ENCODE assay signal across 8 cellular contexts in the genomic region with DNA sequence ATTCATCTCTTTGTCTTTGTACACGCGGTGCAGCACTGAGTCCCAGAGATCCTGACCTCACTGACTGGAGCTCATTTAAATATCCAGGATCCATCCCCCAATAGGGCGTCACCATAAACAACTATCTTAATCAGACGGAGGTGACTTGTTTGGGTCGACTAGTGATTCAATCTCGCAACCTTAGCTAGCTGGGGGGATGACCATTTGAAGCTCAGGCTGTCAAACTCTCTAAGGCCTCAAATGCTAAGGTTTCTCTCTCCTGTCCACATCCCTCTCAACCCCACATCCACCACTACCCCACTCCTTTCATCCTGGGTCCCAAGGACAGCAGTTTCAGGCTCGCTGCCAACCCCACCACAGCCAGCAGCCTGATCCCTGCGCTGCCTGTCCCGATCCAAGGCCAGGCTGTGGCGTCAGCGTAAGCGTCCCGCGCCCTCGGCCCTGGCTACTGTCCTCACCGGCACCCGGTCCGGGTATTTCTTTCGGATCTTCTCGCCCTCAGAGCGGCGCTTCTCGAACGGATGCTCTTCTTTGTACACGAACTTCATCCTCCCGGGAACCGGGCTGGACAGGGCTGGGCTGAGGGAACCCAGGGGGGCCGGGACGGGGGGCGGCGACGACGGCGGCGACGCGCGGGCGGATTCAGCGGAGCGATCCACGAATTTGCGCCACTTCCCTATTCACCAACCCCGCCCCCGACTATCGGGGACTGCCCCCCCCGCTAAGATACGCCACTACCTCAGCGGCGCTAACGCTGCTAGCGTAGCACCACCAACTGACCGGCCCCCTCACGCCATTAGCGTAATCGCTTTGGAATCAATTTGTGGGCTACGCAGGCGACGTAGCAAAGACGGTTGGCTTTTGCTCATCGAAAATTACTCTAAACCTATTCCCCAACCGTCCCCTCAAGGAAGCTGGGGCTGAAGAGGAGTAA. TPM values are rescaled to one million over a fixed set of nuclear protein-coding genes. Genes with fewer than 3 reads are reported as not detected.
DNase-seq lines count a peak whose midpoint lies in the region; ATAC-seq and TF ChIP-seq lines count a peak whose summit lies in the region.

A gene (minus strand): TSS at position 667 of the 934 bp plus-strand sequence. CDS start 119 bp downstream, at position 548.

- H3K9me3 ChIP-seq in HEK293 (ENCODE audit: control insufficient read depth, insufficient read depth, low read depth, low read length) (no peaks in the 10 kb centered on the region), upper lobe of left lung (no peaks in the 10 kb centered on the region)

- CTCF ChIA-PET in HEK293 (lab: Yijun Ruan, JAX), result interaction anchor here (0.7 to 5.2 kb wide), 10 partner anchors 10 to 521 kb away, joined by 3 to 33 read pairs (median 4); a partner anchor contains a TSS

- H3K27ac Mint-ChIP-seq in T-helper 1 cell treated with Interleukin-12 subunit alpha and Interleukin-12 subunit beta and Interleukin-4 antibody, amounts not matched to agents 30 μg/mL and 1 μg/mL, for 36 hours, result peak within 1 kb of the TSS; percentile 96
- H3K27ac Mint-ChIP-seq in progenitor cell of endocrine pancreas, result peak within 1 kb of the TSS; percentile 100

- no peak for TF ChIP-seq CTCF in HEK293 (tag by site-specific recombination; IDR thresholded peaks at IDR 0.05)
- no peak for TF ChIP-seq CTCF in progenitor cell of endocrine pancreas (IDR thresholded peaks at IDR 0.05; ENCODE audit: unreplicated experiment)
- no peak for TF ChIP-seq CTCF in upper lobe of left lung (IDR thresholded peaks at IDR 0.05)

- peaks cover 21 to 53% of the 10 kb centered on the region in 2 experiments for H3K36me3 ChIP-seq in HEK293 (ENCODE audit: control insufficient read depth in 2 of 2, insufficient read depth in 1 of 2, low read length in 2 of 2)
- peaks cover 0 to 45% (median 36%) of the 10 kb centered on the region in 4 donors for H3K36me3 ChIP-seq in upper lobe of left lung

- 0% methylated on average over 36 to 52 of the region's 62 CpGs for WGBS in upper lobe of left lung, 2 donors

- no peaks in the 10 kb centered on the region for H3K9me3 Mint-ChIP-seq in T-helper 1 cell treated with Interleukin-12 subunit alpha and Interleukin-12 subunit beta and Interleukin-4 antibody, amounts not matched to agents 30 μg/mL and 1 μg/mL, for 36 hours
- no peaks in the 10 kb centered on the region for H3K9me3 Mint-ChIP-seq in progenitor cell of endocrine pancreas (ENCODE audit: low read depth)

- no peak for TF ChIP-seq EP300 in upper lobe of left lung (IDR thresholded peaks at IDR 0.05)

- peak; percentile 66 for DNase-seq in DMS79 (lab: John Stamatoyannopoulos, UW)
- DNase-seq in NCI-H128 (lab: John Stamatoyannopoulos, UW; ENCODE audit: unreplicated experiment), result peak; percentile 64
- peak; percentile 88 for DNase-seq in amniotic epithelial cell (ENCODE audit: low read depth)
- DNase-seq in left cardiac atrium, result peak; percentile 94
- DNase-seq in progenitor cell of endocrine pancreas (ENCODE audit: low spot score, unreplicated experiment), result peak; percentile 88
- peak; percentile 93 to 96 for DNase-seq in upper lobe of left lung

- H3K4me3 Mint-ChIP-seq in T-helper 1 cell treated with Interleukin-12 subunit alpha and Interleukin-12 subunit beta and Interleukin-4 antibody, amounts not matched to agents 30 μg/mL and 1 μg/mL, for 36 hours, result peak within 1 kb of the TSS; percentile 92
- peak within 1 kb of the TSS; percentile 97 for H3K4me3 Mint-ChIP-seq in progenitor cell of endocrine pancreas (ENCODE audit: low read depth)

- peak within 1 kb of the TSS; percentile 91 for H3K27ac ChIP-seq in HEK293 (ENCODE audit: extremely low read depth, low read depth, low read length)
- H3K27ac ChIP-seq in upper lobe of left lung, result peak within 1 kb of the TSS; percentile 92 to 100 (median 97)

- TF ChIP-seq POLR2A in upper lobe of left lung (IDR thresholded peaks at IDR 0.05), result peak in 3 of 4 donors; percentile 33 to 79 (median 56)

- H3K27me3 ChIP-seq in upper lobe of left lung, result no peaks in the 10 kb centered on the region

- H3K27me3 Mint-ChIP-seq in T-helper 1 cell treated with Interleukin-12 subunit alpha and Interleukin-12 subunit beta and Interleukin-4 antibody, amounts not matched to agents 30 μg/mL and 1 μg/mL, for 36 hours (ENCODE audit: low read depth), result no peaks in the 10 kb centered on the region
- H3K27me3 Mint-ChIP-seq in progenitor cell of endocrine pancreas, result no peaks in the 10 kb centered on the region

- H3K4me3 ChIP-seq in HEK293 (ENCODE audit: low read depth, low read length), result peak within 1 kb of the TSS; percentile 82
- peak within 1 kb of the TSS; percentile 44 to 99 (median 80) for H3K4me3 ChIP-seq in upper lobe of left lung

- ATAC-seq in left cardiac atrium (peak; percentile 38 to 43), upper lobe of left lung (ENCODE audit: low FRiP score in 2 of 2) (peak; percentile 76 to 90)

- intact Hi-C loops in left cardiac atrium (cut with DNase I), result no loop called here

- H3K4me1 Mint-ChIP-seq in T-helper 1 cell treated with Interleukin-12 subunit alpha and Interleukin-12 subunit beta and Interleukin-4 antibody, amounts not matched to agents 30 μg/mL and 1 μg/mL, for 36 hours (ENCODE audit: low read depth), result peaks cover 44% of the 10 kb centered on the region
- peaks cover 27% of the 10 kb centered on the region for H3K4me1 Mint-ChIP-seq in progenitor cell of endocrine pancreas (ENCODE audit: low read depth)

- POLR2A ChIA-PET in HEK293 (lab: Yijun Ruan, JAX), result interaction anchor here (0.7 to 14.2 kb wide), 17 partner anchors 8 to 445 kb away, joined by 3 to 284 read pairs (median 5); a partner anchor contains a TSS

- H3K4me1 ChIP-seq in HEK293 (ENCODE audit: control insufficient read depth, insufficient read depth, low read length) (peaks cover 11% of the 10 kb centered on the region), upper lobe of left lung (peaks cover 23 to 36% (median 32%) of the 10 kb centered on the region in 4 donors)

- peaks cover 48% of the 10 kb centered on the region for H3K36me3 Mint-ChIP-seq in T-helper 1 cell treated with Interleukin-12 subunit alpha and Interleukin-12 subunit beta and Interleukin-4 antibody, amounts not matched to agents 30 μg/mL and 1 μg/mL, for 36 hours (ENCODE audit: low read depth)
- H3K36me3 Mint-ChIP-seq in progenitor cell of endocrine pancreas (ENCODE audit: insufficient read depth), result peaks cover 21% of the 10 kb centered on the region

TF ChIP-seq in HEK293, 187 proteins besides CTCF, POLR2A, EP300 and RAD21 (continues in another document):
- TF ChIP-seq KLF9 (tag by site-specific recombination; IDR thresholded peaks at IDR 0.05; ENCODE audit: low read depth) (peak; percentile 86), MYNN (tag by site-specific recombination; IDR thresholded peaks at IDR 0.05; ENCODE audit: borderline replicate concordance) (no peak), ZFP37 (tag by site-specific recombination; IDR thresholded peaks at IDR 0.05) (peak; percentile 84), ZBTB21 (tag by site-specific recombination; IDR thresholded peaks at IDR 0.05) (0 out of 2 replicates have a peak, but pooled peaks have one; percentile 42), ZNF670 (tag by site-specific recombination; IDR thresholded peaks at IDR 0.05; ENCODE audit: low read depth) (no peak), ZBTB7A (tag by site-specific recombination; IDR thresholded peaks at IDR 0.05; ENCODE audit: low read depth) (peak; percentile 82; the same call in 1 of the 2 replicates)
- TF ChIP-seq, protein P1, sequence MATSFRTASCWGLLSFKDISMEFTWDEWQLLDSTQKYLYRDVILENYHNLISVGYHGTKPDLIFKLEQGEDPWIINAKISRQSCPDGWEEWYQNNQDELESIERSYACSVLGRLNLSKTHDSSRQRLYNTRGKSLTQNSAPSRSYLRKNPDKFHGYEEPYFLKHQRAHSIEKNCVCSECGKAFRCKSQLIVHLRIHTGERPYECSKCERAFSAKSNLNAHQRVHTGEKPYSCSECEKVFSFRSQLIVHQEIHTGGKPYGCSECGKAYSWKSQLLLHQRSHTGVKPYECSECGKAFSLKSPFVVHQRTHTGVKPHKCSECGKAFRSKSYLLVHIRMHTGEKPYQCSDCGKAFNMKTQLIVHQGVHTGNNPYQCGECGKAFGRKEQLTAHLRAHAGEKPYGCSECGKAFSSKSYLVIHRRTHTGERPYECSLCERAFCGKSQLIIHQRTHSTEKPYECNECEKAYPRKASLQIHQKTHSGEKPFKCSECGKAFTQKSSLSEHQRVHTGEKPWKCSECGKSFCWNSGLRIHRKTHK (tag by site-specific recombination; IDR thresholded peaks at IDR 0.05), result no peak
- TF ChIP-seq, protein P2, sequence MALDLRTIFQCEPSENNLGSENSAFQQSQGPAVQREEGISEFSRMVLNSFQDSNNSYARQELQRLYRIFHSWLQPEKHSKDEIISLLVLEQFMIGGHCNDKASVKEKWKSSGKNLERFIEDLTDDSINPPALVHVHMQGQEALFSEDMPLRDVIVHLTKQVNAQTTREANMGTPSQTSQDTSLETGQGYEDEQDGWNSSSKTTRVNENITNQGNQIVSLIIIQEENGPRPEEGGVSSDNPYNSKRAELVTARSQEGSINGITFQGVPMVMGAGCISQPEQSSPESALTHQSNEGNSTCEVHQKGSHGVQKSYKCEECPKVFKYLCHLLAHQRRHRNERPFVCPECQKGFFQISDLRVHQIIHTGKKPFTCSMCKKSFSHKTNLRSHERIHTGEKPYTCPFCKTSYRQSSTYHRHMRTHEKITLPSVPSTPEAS (tag by site-specific recombination; IDR thresholded peaks at IDR 0.05), result no peak
- TF ChIP-seq, protein P3, sequence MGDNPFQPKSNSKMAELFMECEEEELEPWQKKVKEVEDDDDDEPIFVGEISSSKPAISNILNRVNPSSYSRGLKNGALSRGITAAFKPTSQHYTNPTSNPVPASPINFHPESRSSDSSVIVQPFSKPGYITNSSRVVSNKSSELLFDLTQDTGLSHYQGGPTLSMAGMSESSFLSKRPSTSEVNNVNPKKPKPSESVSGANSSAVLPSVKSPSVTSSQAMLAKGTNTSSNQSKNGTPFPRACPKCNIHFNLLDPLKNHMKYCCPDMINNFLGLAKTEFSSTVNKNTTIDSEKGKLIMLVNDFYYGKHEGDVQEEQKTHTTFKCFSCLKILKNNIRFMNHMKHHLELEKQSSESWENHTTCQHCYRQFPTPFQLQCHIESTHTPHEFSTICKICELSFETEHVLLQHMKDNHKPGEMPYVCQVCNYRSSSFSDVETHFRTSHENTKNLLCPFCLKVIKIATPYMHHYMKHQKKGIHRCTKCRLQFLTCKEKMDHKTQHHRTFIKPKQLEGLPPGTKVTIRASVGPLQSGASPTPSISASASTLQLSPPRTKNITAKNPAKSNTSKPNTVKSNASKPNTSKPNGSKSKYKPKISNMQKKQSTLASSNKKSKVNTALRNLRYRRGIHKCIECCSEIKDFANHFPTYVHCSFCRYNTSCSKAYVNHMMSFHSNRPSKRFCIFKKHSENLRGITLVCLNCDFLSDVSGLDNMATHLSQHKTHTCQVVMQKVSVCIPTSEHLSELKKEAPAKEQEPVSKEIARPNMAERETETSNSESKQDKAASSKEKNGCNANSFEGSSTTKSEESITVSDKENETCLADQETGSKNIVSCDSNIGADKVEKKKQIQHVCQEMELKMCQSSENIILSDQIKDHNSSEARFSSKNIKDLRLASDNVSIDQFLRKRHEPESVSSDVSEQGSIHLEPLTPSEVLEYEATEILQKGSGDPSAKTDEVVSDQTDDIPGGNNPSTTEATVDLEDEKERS (tag by site-specific recombination; IDR thresholded peaks at IDR 0.05), result no peak

RNA-seq across cellular contexts. Expression of the gene that starts here (rescaled TPM):
- 100 to 1,000 TPM; 459 to 475 TPM for total RNA-seq in left cardiac atrium
- 447 and 466 TPM in 2 replicates for total RNA-seq in progenitor cell of endocrine pancreas
- total RNA-seq in upper lobe of left lung, result 100 to 1,000 TPM; 381 to 631 (median 601) TPM

Comparison
In these comparisons a context has a peak if more than half of its experiments do, and no peak if none do; other contexts are left out.
1. Peak in every context shown above with its lines: DNase-seq, ATAC-seq, H3K4me3 ChIP-seq and H3K27ac ChIP-seq.